ENCODE assay signal across 1 cellular context in the genomic region with DNA sequence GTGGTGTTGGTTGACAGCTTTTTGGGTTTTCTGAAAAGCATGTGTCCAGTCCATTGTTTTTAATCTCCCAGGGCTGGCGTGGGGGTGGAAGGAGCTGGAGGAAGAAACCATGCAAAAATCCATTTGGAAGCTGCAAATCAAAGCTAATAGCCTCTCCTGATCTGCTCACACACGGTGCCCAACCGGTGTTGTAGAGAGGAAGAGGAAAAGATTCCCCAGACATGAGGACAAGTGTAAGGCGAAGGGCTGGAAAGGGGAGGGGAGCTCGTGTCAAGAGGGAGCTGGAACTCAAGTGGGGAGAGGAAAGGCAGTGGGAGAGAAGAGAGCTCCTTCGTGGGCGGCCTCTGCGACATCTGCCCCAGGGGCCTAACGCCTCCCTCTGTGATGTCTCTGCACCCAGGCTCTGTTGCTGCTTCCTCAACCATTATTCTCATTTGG.
TF ChIP-seq lines count a peak whose summit lies in the region.

No MANE protein-coding gene starts in this region.

TF ChIP-seq in HEK293, 187 proteins besides CTCF, POLR2A, EP300 and RAD21 (continued from another document):
- TF ChIP-seq, protein P1, sequence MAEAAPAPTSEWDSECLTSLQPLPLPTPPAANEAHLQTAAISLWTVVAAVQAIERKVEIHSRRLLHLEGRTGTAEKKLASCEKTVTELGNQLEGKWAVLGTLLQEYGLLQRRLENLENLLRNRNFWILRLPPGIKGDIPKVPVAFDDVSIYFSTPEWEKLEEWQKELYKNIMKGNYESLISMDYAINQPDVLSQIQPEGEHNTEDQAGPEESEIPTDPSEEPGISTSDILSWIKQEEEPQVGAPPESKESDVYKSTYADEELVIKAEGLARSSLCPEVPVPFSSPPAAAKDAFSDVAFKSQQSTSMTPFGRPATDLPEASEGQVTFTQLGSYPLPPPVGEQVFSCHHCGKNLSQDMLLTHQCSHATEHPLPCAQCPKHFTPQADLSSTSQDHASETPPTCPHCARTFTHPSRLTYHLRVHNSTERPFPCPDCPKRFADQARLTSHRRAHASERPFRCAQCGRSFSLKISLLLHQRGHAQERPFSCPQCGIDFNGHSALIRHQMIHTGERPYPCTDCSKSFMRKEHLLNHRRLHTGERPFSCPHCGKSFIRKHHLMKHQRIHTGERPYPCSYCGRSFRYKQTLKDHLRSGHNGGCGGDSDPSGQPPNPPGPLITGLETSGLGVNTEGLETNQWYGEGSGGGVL (tag by site-specific recombination; IDR thresholded peaks at IDR 0.05) = 0 out of 2 replicates have a peak, but pooled peaks have one; percentile 26
- TF ChIP-seq TCF7L2 (IDR thresholded peaks at IDR 0.05; ENCODE audit: borderline replicate concordance, low read depth, low read length) = no peak
- TF ChIP-seq, protein P2, sequence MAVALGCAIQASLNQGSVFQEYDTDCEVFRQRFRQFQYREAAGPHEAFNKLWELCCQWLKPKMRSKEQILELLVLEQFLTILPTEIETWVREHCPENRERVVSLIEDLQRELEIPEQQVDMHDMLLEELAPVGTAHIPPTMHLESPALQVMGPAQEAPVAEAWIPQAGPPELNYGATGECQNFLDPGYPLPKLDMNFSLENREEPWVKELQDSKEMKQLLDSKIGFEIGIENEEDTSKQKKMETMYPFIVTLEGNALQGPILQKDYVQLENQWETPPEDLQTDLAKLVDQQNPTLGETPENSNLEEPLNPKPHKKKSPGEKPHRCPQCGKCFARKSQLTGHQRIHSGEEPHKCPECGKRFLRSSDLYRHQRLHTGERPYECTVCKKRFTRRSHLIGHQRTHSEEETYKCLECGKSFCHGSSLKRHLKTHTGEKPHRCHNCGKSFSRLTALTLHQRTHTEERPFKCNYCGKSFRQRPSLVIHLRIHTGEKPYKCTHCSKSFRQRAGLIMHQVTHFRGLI (tag by site-specific recombination; IDR thresholded peaks at IDR 0.05) = peak; percentile 75; the same call in 1 of the 2 replicates
- no peak for TF ChIP-seq ZNF18 (tag by site-specific recombination; IDR thresholded peaks at IDR 0.05)
- peak; percentile 93 for TF ChIP-seq ZFHX2 (tag by site-specific recombination; conservative IDR thresholded peaks at IDR 0.05)
- TF ChIP-seq EGR2 (tag by site-specific recombination; IDR thresholded peaks at IDR 0.05; ENCODE audit: low read depth) = peak; percentile 95
- no peak for TF ChIP-seq ZBTB17 (tag by site-specific recombination; IDR thresholded peaks at IDR 0.05)
- TF ChIP-seq, protein P3, sequence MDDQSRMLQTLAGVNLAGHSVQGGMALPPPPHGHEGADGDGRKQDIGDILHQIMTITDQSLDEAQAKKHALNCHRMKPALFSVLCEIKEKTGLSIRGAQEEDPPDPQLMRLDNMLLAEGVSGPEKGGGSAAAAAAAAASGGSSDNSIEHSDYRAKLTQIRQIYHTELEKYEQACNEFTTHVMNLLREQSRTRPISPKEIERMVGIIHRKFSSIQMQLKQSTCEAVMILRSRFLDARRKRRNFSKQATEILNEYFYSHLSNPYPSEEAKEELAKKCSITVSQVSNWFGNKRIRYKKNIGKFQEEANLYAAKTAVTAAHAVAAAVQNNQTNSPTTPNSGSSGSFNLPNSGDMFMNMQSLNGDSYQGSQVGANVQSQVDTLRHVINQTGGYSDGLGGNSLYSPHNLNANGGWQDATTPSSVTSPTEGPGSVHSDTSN (CRISPR knock-in tag; IDR thresholded peaks at IDR 0.05) = no peak
- TF ChIP-seq, protein P4, sequence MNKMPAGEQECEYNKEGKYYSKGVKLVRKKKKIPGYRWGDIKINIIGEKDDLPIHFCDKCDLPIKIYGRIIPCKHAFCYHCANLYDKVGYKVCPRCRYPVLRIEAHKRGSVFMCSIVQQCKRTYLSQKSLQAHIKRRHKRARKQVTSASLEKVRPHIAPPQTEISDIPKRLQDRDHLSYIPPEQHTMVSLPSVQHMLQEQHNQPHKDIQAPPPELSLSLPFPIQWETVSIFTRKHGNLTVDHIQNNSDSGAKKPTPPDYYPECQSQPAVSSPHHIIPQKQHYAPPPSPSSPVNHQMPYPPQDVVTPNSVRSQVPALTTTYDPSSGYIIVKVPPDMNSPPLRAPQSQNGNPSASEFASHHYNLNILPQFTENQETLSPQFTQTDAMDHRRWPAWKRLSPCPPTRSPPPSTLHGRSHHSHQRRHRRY (tag by site-specific recombination; IDR thresholded peaks at IDR 0.05) = no peak
- TF ChIP-seq ZBTB44 (tag by site-specific recombination; IDR thresholded peaks at IDR 0.05) = no peak
